Comparison of ENCODE assay signal across 26 cellular contexts in the genomic region with DNA sequence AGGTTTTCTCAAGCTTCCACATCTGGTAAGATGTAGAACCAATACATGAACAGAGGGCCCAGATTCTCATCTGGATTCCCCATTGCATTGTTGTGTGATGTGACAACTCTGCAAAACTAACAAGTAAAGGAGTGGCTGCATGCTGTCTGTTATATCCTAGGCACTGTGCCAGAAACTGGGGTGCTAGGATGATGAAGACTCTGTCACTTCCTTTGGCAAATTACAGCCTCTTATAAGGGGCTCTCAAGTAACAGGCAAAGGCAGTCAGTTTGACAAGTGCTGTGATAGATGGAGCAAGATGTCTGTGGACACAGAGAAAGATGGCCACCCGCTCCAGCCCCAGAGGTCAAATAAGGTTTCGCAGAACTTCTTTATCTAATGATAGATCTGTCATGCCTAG.
DNase-seq lines count a peak whose midpoint lies in the region; ATAC-seq, FAIRE-seq and TF ChIP-seq lines count a peak whose summit lies in the region.
"Had no signal": no experiment of that assay in that cellular context is flagged by ENCODE, and none has a peak within 500 bp of the region (broad histone marks: within the 10 kb centered on the region; RNA-seq: fewer than 3 reads in every experiment).

No MANE protein-coding gene starts in this region.

- in situ Hi-C loops in K562 (cut with MboI), result no loop called here

- H4K20me1 ChIP-seq in K562 (replicated peaks; ENCODE audit: control insufficient read depth, insufficient read depth, low read length), result no peaks in the 10 kb centered on the region
- H4K20me1 ChIP-seq in keratinocyte (ENCODE audit: control insufficient read depth, extremely low read depth, insufficient read depth, low read length), result no peaks in the 10 kb centered on the region

- H3K4me1 ChIP-seq in K562 (replicated peaks in 1 of 2; ENCODE audit: control insufficient read depth in 2 of 2, insufficient read depth in 2 of 2, low read length in 2 of 2) (no peaks in the 10 kb centered on the region), keratinocyte (ENCODE audit: control insufficient read depth, extremely low read depth, insufficient read depth, low read length) (peaks cover 17% of the 10 kb centered on the region), tibial nerve (no peaks in the 10 kb centered on the region)
- H3K4me1 ChIP-seq: Caco-2, HAP-1, pancreas, transverse colon had no signal

- peak; percentile 92 for DNase-seq in Daoy (ENCODE audit: low read depth)
- DNase-seq in LHCN-M2 (ENCODE audit: low read depth), result peak; percentile 71
- no peak for DNase-seq in K562 (ENCODE audit: extremely low read depth in 1 of 4, low spot score in 3 of 4)
- peak; percentile 45 for DNase-seq in keratinocyte (ENCODE audit: low read depth, low spot score)
- DNase-seq in NOMO-1 treated with DMSO at 0.1 percent for 48 hours (lab: John Stamatoyannopoulos, UW; ENCODE audit: unreplicated experiment), result no peak
- no peak for DNase-seq in stimulated activated CD8-positive, alpha-beta memory T cell treated with anti-CD3 and anti-CD28 coated beads, Interleukin-4, amount 100 ng/mL, for 48 hours
- DNase-seq in tibial nerve (ENCODE audit: low spot score in 2 of 2), result no peak
- DNase-seq: activated CD8-positive, alpha-beta T cell treated with anti-CD3 and anti-CD28 coated beads, Interleukin-2, amount 10 ng/mL, durations not matched to agents 7 days and 5 days; activated naive CD4-positive, alpha-beta T cell treated with anti-CD3 and anti-CD28 coated beads, Interleukin-2, amount 10 ng/mL, durations not matched to agents 7 days and 5 days; activated T-cell treated with anti-CD3 and anti-CD28 coated beads, Interleukin-2, amount 50 U/mL, for 24 hours; anterior cingulate cortex; Caco-2; hippocampal formation; kidney; MV-4-11; naive thymus-derived CD4-positive, alpha-beta T cell; NCI-H187 treated with DMSO at 0.1 percent for 48 hours; NCI-H526; OCI-M1; pancreas; stimulated activated naive CD8-positive, alpha-beta T cell treated with anti-CD3 and anti-CD28 coated beads, Interleukin-15, Interleukin-2, amounts not matched to agents 100 U/mL and 50 U/mL, for 24 hours; T-helper 9 cell; transverse colon had no signal

- FAIRE-seq in K562 (lab: Jason Lieb, UNC), result no peak
- peak; percentile 75 for FAIRE-seq in keratinocyte (lab: Jason Lieb, UNC)
- FAIRE-seq: GM12891, kidney, pancreas had no signal

- ATAC-seq in K562 (no peak), HG03571 (IDR thresholded peaks at IDR 0.05; ENCODE audit: unreplicated experiment) (no peak)
- ATAC-seq: activated CD8-positive, alpha-beta T cell treated with anti-CD3 and anti-CD28 coated beads, Interleukin-2, amount 10 ng/mL, durations not matched to agents 7 days and 5 days; naive thymus-derived CD4-positive, alpha-beta T cell; pancreas; stimulated activated naive CD8-positive, alpha-beta T cell treated with anti-CD3 and anti-CD28 coated beads, Interleukin-15, Interleukin-2, amounts not matched to agents 100 U/mL and 50 U/mL, for 24 hours had no signal

- H3K27me3 ChIP-seq in K562 (ENCODE audit: control insufficient read depth in 2 of 2, insufficient read depth in 2 of 2, low read length in 2 of 2) (no peaks in the 10 kb centered on the region), keratinocyte (ENCODE audit: control insufficient read depth, extremely low read depth, insufficient read depth, low read length) (no peaks in the 10 kb centered on the region), tibial nerve (no peaks in the 10 kb centered on the region)
- H3K27me3 ChIP-seq: pancreas, transverse colon had no signal

- intact Hi-C loops in K562 (cut with micrococcal nuclease), result loop anchor here (2.0 kb wide), 1 partner anchor 304 kb away; no protein-coding TSS in a partner anchor

- POLR2A ChIA-PET in K562 (lab: Yijun Ruan, JAX), result interaction anchor here (1.5 kb wide), 1 partner anchor 9 kb away, joined by 4 read pairs; no protein-coding TSS in a partner anchor

- dilution Hi-C loops in keratinocyte (cut with MboI; ENCODE audit: extremely low pct_ligation_motif_present, low sequenced_read_pairs), result no loop called here

- H3K27ac ChIP-seq in K562 (ENCODE audit: extremely low read depth, low read depth, low read length), result no peak overlapping the region
- H3K27ac ChIP-seq in keratinocyte (ENCODE audit: control insufficient read depth, insufficient read depth, low read length), result no peak overlapping the region
- no peak overlapping the region for H3K27ac ChIP-seq in tibial nerve
- H3K27ac ChIP-seq: pancreas, transverse colon had no signal

- H3K9me3 ChIP-seq in K562 (replicated peaks; ENCODE audit: control insufficient read depth, insufficient read depth, low read depth, low read length) (no peaks in the 10 kb centered on the region), keratinocyte (ENCODE audit: control insufficient read depth, low read depth, low read length) (no peaks in the 10 kb centered on the region), tibial nerve (no peaks in the 10 kb centered on the region)
- H3K9me3 ChIP-seq: Caco-2, HAP-1, pancreas, transverse colon had no signal

- CTCF ChIA-PET in K562 (lab: Yijun Ruan, JAX; ENCODE audit: low intra/inter-chr PET ratio), result no interaction called here

- TF ChIP-seq RAD21 in K562 (CRISPR knock-in tag; conservative IDR thresholded peaks at IDR 0.05 in 1 of 2, IDR thresholded peaks at IDR 0.05 in 1 of 2), result no peak

- H3K4me2 ChIP-seq in K562 (ENCODE audit: insufficient read depth, low read length), result no peak overlapping the region
- no peak overlapping the region for H3K4me2 ChIP-seq in keratinocyte (ENCODE audit: control insufficient read depth, extremely low read depth, insufficient read depth, low read depth, low read length)

- H3K9ac ChIP-seq in K562 (ENCODE audit: insufficient read depth in 1 of 2, low read depth in 2 of 2, low read length in 2 of 2) (no peak overlapping the region), keratinocyte (ENCODE audit: control insufficient read depth, extremely low read depth, insufficient read depth, low read length) (no peak overlapping the region)

- TF ChIP-seq CTCF in K562 (IDR thresholded peaks at IDR 0.05 in 2 of 3, conservative IDR thresholded peaks at IDR 0.05 in 1 of 3; ENCODE audit: insufficient read depth in 2 of 3, low read depth in 1 of 3, low read length in 3 of 3) (no peak), keratinocyte (optimal IDR thresholded peaks at IDR 0.05 in 1 of 3, IDR thresholded peaks at IDR 0.05 in 1 of 3, conservative IDR thresholded peaks at IDR 0.05 in 1 of 3; ENCODE audit: extremely low read depth in 1 of 3, insufficient read depth in 2 of 3, low read length in 3 of 3) (no peak), tibial nerve (IDR thresholded peaks at IDR 0.05) (no peak)

- H3K79me2 ChIP-seq in K562 (ENCODE audit: control insufficient read depth, insufficient read depth, low read length) (no peaks in the 10 kb centered on the region), keratinocyte (ENCODE audit: control insufficient read depth, insufficient read depth, low read length) (no peaks in the 10 kb centered on the region)

- TF ChIP-seq POLR2A in K562 (conservative IDR thresholded peaks at IDR 0.05), result no peak
- TF ChIP-seq POLR2A in tibial nerve (IDR thresholded peaks at IDR 0.05), result no peak

- H3K4me3 ChIP-seq in K562 (no peak overlapping the region), keratinocyte (ENCODE audit: control insufficient read depth in 2 of 3, extremely low read depth in 1 of 3, insufficient read depth in 2 of 3, low read depth in 1 of 3, low read length in 3 of 3) (no peak overlapping the region), tibial nerve (no peak overlapping the region)
- H3K4me3 ChIP-seq: HAP-1, pancreas, transverse colon had no signal

- H3K36me3 ChIP-seq in K562 (ENCODE audit: control insufficient read depth, insufficient read depth, low read length) (no peaks in the 10 kb centered on the region), keratinocyte (ENCODE audit: control insufficient read depth in 2 of 2, extremely low read depth in 1 of 2, insufficient read depth in 2 of 2, low read length in 2 of 2) (no peaks in the 10 kb centered on the region), tibial nerve (no peaks in the 10 kb centered on the region)
- H3K36me3 ChIP-seq: HAP-1, pancreas, transverse colon had no signal

- no peaks in the 10 kb centered on the region for H3K9me1 ChIP-seq in K562 (ENCODE audit: control insufficient read depth, insufficient read depth, low read length)
- H3K9me1 ChIP-seq in keratinocyte (ENCODE audit: control insufficient read depth, extremely low read depth, insufficient read depth, low read length), result no peaks in the 10 kb centered on the region

- H2AFZ ChIP-seq in K562 (ENCODE audit: low read depth, low read length) (no peak overlapping the region), keratinocyte (ENCODE audit: control insufficient read depth, low read length) (no peak overlapping the region)

- TF ChIP-seq EP300 in K562 (IDR thresholded peaks at IDR 0.05; ENCODE audit: low read length) (no peak), tibial nerve (IDR thresholded peaks at IDR 0.05) (no peak)

- no TSS peak for BruUV-seq in K562 (replicated peaks; lab: Mats Ljungman, UMichigan)

- WGBS in K562 (ENCODE audit: insufficient coverage, low coverage, missing lambda C conversion rate), result 3% methylated on average over 2 of the region's 2 CpGs
- WGBS in tibial nerve, 2 donors, result 90 to 91% methylated on average over 2 of the region's 2 CpGs

TF ChIP-seq in K562, 482 proteins besides CTCF, POLR2A, EP300 and RAD21 (continues in another document):
- TF ChIP-seq CTBP1 (IDR thresholded peaks at IDR 0.05; ENCODE audit: borderline replicate concordance) (peak; percentile 31; the same call in 1 of the 2 replicates), NFIC (IDR thresholded peaks at IDR 0.05) (peak; percentile 62), MEIS2 (IDR thresholded peaks at IDR 0.05; ENCODE audit: partially characterized antibody) (peak; percentile 87)
- TF ChIP-seq, protein P1, sequence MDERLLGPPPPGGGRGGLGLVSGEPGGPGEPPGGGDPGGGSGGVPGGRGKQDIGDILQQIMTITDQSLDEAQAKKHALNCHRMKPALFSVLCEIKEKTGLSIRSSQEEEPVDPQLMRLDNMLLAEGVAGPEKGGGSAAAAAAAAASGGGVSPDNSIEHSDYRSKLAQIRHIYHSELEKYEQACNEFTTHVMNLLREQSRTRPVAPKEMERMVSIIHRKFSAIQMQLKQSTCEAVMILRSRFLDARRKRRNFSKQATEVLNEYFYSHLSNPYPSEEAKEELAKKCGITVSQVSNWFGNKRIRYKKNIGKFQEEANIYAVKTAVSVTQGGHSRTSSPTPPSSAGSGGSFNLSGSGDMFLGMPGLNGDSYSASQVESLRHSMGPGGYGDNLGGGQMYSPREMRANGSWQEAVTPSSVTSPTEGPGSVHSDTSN (CRISPR knock-in tag; IDR thresholded peaks at IDR 0.05; ENCODE audit: low read depth), result no peak
- TF ChIP-seq, protein P1 (tag; conservative IDR thresholded peaks at IDR 0.05; ENCODE audit: low read depth), result peak; percentile 93

Comparison
In these comparisons a context has a peak if more than half of its experiments do, and no peak if none do; other contexts are left out.
1. DNase-seq: peak in Daoy (single experiment), LHCN-M2 (single experiment) and keratinocyte (single experiment); none in K562 (0 of 4), NOMO-1 treated with DMSO at 0.1 percent for 48 hours (single experiment), stimulated activated CD8-positive, alpha-beta memory T cell treated with anti-CD3 and anti-CD28 coated beads, Interleukin-4, amount 100 ng/mL, for 48 hours (single experiment) and tibial nerve (0 of 2).